Comparison of ENCODE assay signal across 21 cellular contexts in genomic region chr1:245971711-245972085, GRCh38.
DNase-seq lines count a peak whose midpoint lies in the region; ATAC-seq and TF ChIP-seq lines count a peak whose summit lies in the region.
"Had no signal": no experiment of that assay in that cellular context is flagged by ENCODE, and none has a peak within 500 bp of the region (broad histone marks: within the 10 kb centered on the region; RNA-seq: fewer than 3 reads in every experiment).

No MANE protein-coding gene starts in this region.

- H4K20me1 ChIP-seq in hepatocyte (ENCODE audit: insufficient read depth, poor library complexity, severe bottlenecking) (no peaks in the 10 kb centered on the region), smooth muscle cell (ENCODE audit: low read depth) (no peaks in the 10 kb centered on the region)

- H3K4me1 ChIP-seq in adipocyte (ENCODE audit: control insufficient read depth, insufficient read depth, low read length): peaks cover 18% of the 10 kb centered on the region
- H3K4me1 ChIP-seq in hepatocyte (ENCODE audit: insufficient read depth): peaks cover 12% of the 10 kb centered on the region
- peaks cover 22% of the 10 kb centered on the region for H3K4me1 ChIP-seq in smooth muscle cell (ENCODE audit: low read depth)
- H3K4me1 ChIP-seq: Peyer's patch had no signal

- H3K27ac ChIP-seq in hepatocyte: peak overlapping the region; percentile 11
- H3K27ac ChIP-seq in smooth muscle cell (ENCODE audit: low read depth): peak overlapping the region; percentile 80
- H3K27ac ChIP-seq: Peyer's patch had no signal

- CTCF ChIA-PET in GM10248 (lab: Yijun Ruan, JAX): interaction anchor here (1.3 to 1.8 kb wide), 3 partner anchors 9 to 161 kb away, joined by 3 to 6 read pairs (median 4); no protein-coding TSS in a partner anchor

- H3K4me3 ChIP-seq in adipocyte (ENCODE audit: low read length): no peak overlapping the region
- no peak overlapping the region for H3K4me3 ChIP-seq in hepatocyte
- H3K4me3 ChIP-seq in smooth muscle cell: no peak overlapping the region
- H3K4me3 ChIP-seq: GM23338, HAP-1, Peyer's patch had no signal

- H3K9ac ChIP-seq in adipocyte (ENCODE audit: low read length) (no peak overlapping the region), smooth muscle cell (ENCODE audit: low read depth) (peak overlapping the region; percentile 10)

- H3K79me2 ChIP-seq in hepatocyte (no peaks in the 10 kb centered on the region), smooth muscle cell (ENCODE audit: low read depth) (peaks cover 10% of the 10 kb centered on the region)

- POLR2A ChIA-PET in GM10248 (lab: Yijun Ruan, JAX): no interaction called here

- no peaks in the 10 kb centered on the region for H3K9me2 ChIP-seq in hepatocyte (replicated peaks; ENCODE audit: insufficient read depth)

- ATAC-seq in GM18861 (IDR thresholded peaks at IDR 0.05; ENCODE audit: unreplicated experiment): no peak
- ATAC-seq: GM23338, SK-N-SH treated with all-trans-retinoic acid at 6 μM for 48 hours had no signal

- H3K27me3 ChIP-seq in adipocyte (replicated peaks; ENCODE audit: control insufficient read depth, insufficient read depth, low read length): no peaks in the 10 kb centered on the region
- H3K27me3 ChIP-seq in hepatocyte: no peaks in the 10 kb centered on the region
- H3K27me3 ChIP-seq in smooth muscle cell (ENCODE audit: low read depth): no peaks in the 10 kb centered on the region
- H3K27me3 ChIP-seq: Peyer's patch had no signal

- peaks cover 48% of the 10 kb centered on the region for H3F3A ChIP-seq in smooth muscle cell (ENCODE audit: low read depth)

- no peak overlapping the region for H3K4me2 ChIP-seq in hepatocyte
- H3K4me2 ChIP-seq in smooth muscle cell: peak overlapping the region; percentile 11
- H3K4me2 ChIP-seq: GM23338 had no signal

- no peak for TF ChIP-seq CTCF in hepatocyte (IDR thresholded peaks at IDR 0.05; ENCODE audit: poor library complexity)
- TF ChIP-seq CTCF in smooth muscle cell (IDR thresholded peaks at IDR 0.05; ENCODE audit: borderline replicate concordance, insufficient read depth, poor library complexity, severe bottlenecking): no peak
- no peak for TF ChIP-seq CTCF in GM10248 (IDR thresholded peaks at IDR 0.05; ENCODE audit: control extremely low read depth, extremely low read depth, low read depth, missing control alignments)

- H2AFZ ChIP-seq in hepatocyte (no peak overlapping the region), smooth muscle cell (ENCODE audit: low read depth) (no peak overlapping the region)
- H2AFZ ChIP-seq: GM23338 had no signal

- H3K36me3 ChIP-seq in adipocyte (ENCODE audit: control insufficient read depth, insufficient read depth, low read length, severe bottlenecking): no peaks in the 10 kb centered on the region
- H3K36me3 ChIP-seq in hepatocyte (replicated peaks; ENCODE audit: insufficient read depth, low read depth): no peaks in the 10 kb centered on the region
- no peaks in the 10 kb centered on the region for H3K36me3 ChIP-seq in smooth muscle cell (ENCODE audit: low read depth)
- H3K36me3 ChIP-seq: HAP-1, Peyer's patch had no signal

- no peaks in the 10 kb centered on the region for H3K9me3 ChIP-seq in adipocyte (ENCODE audit: control insufficient read depth, low read length)
- no peaks in the 10 kb centered on the region for H3K9me3 ChIP-seq in hepatocyte (ENCODE audit: low read depth)
- no peaks in the 10 kb centered on the region for H3K9me3 ChIP-seq in smooth muscle cell (replicated peaks; ENCODE audit: low read depth)
- H3K9me3 ChIP-seq: HAP-1, Peyer's patch had no signal

- peak; percentile 3 for DNase-seq in EL
- DNase-seq in adipocyte (ENCODE audit: low read depth): peak; percentile 33
- no peak for DNase-seq in hepatocyte (ENCODE audit: low spot score)
- DNase-seq in smooth muscle cell (lab: John Stamatoyannopoulos, UW; ENCODE audit: unreplicated experiment): no peak
- no peak for DNase-seq in GM10248 (ENCODE audit: extremely low spot score)
- no peak for DNase-seq in amniotic stem cell (lab: John Stamatoyannopoulos, UW)
- DNase-seq: C1 segment of cervical spinal cord; Calu3; CD8-positive, alpha-beta memory T cell; GF-D8; MV-4-11; NCI-H1105 treated with DMSO at 0.1 percent for 48 hours; NCI-H2029 treated with DMSO at 0.1 percent for 48 hours; NCI-H2171; NCI-H345; NCI-H526; Peyer's patch had no signal

- 86% methylated on average over 2 of the region's 2 CpGs for WGBS in hepatocyte (ENCODE audit: low lambda C conversion rate, missing lambda C conversion rate)
- 26% methylated on average over 2 of the region's 2 CpGs for WGBS in smooth muscle cell (ENCODE audit: low lambda C conversion rate)

Comparison
In these comparisons a context has a peak if more than half of its experiments do, and no peak if none do; other contexts are left out.
1. DNase-seq: peak in EL (single experiment) and adipocyte (single experiment); none in hepatocyte (single experiment), smooth muscle cell (single experiment), GM10248 (single experiment) and amniotic stem cell (single experiment).